Comparison of ENCODE assay signal across 13 cellular contexts in genomic region chr4:10983274-10983673, GRCh38.
A peak's percentile ranks its signal among the peaks of the same experiment; 100 is the strongest.
DNase-seq lines count a peak whose midpoint lies in the region; ATAC-seq and TF ChIP-seq lines count a peak whose summit lies in the region.
"Had no signal": no experiment of that assay in that cellular context is flagged by ENCODE, and none has a peak within 500 bp of the region (broad histone marks: within the 10 kb centered on the region; RNA-seq: fewer than 3 reads in every experiment).

No MANE protein-coding gene starts in this region.

- no TSS peak for BruUV-seq in A673 (replicated peaks; lab: Mats Ljungman, UMichigan)

- TF ChIP-seq POLR2A in esophagus muscularis mucosa (IDR thresholded peaks at IDR 0.05; ENCODE audit: low read depth): no peak

- POLR2A ChIA-PET in A673 (lab: Charles Lee; ENCODE audit: low non-redundant PET): no interaction called here

- H3K4me3 ChIP-seq in GM12864 (ENCODE audit: low read depth, low read length) (no peak overlapping the region), HUES48 (ENCODE audit: low read depth, low read length) (no peak overlapping the region), esophagus muscularis mucosa (no peak overlapping the region), A673 (ENCODE audit: low read depth, low read length, poor library complexity, severe bottlenecking) (no peak overlapping the region), aorta (ENCODE audit: low read length in 2 of 2) (no peak overlapping the region)

- 49% methylated on average over 2 of the region's 2 CpGs for WGBS in esophagus muscularis mucosa
- 62 to 64% methylated on average over 2 of the region's 2 CpGs for WGBS in aorta, 2 donors

- H3K4me1 ChIP-seq in HUES48 (ENCODE audit: control insufficient read depth, insufficient read depth, low read length): peaks cover 38% of the 10 kb centered on the region
- no peaks in the 10 kb centered on the region for H3K4me1 ChIP-seq in esophagus muscularis mucosa
- H3K4me1 ChIP-seq in A673 (ENCODE audit: insufficient read depth, low read length, poor library complexity, severe bottlenecking): no peaks in the 10 kb centered on the region
- H3K4me1 ChIP-seq in aorta (ENCODE audit: control insufficient read depth in 1 of 2, insufficient read depth in 2 of 2, low read length in 2 of 2): no peaks in the 10 kb centered on the region

- ATAC-seq in GM19372 (IDR thresholded peaks at IDR 0.05; ENCODE audit: low read depth, unreplicated experiment) (peak; percentile 75), aorta (ENCODE audit: low FRiP score) (no peak)
- ATAC-seq: naive thymus-derived CD4-positive, alpha-beta T cell had no signal

- H3K27me3 ChIP-seq in HUES48 (ENCODE audit: control insufficient read depth, insufficient read depth, low read length) (peaks cover 39% of the 10 kb centered on the region), esophagus muscularis mucosa (no peaks in the 10 kb centered on the region), A673 (replicated peaks; ENCODE audit: insufficient read depth, low read depth, low read length, poor library complexity) (no peaks in the 10 kb centered on the region), aorta (ENCODE audit: control insufficient read depth in 1 of 2, insufficient read depth in 2 of 2, low read length in 1 of 2) (no peaks in the 10 kb centered on the region)

- CTCF ChIA-PET in A673 (lab: Charles Lee): no interaction called here

- TF ChIP-seq EP300 in esophagus muscularis mucosa (IDR thresholded peaks at IDR 0.05): no peak

- no peak overlapping the region for H3K9ac ChIP-seq in HUES48 (ENCODE audit: low read depth, low read length)

- peak overlapping the region; percentile 74 for H3K27ac ChIP-seq in HUES48 (ENCODE audit: low read depth, low read length)
- no peak overlapping the region for H3K27ac ChIP-seq in esophagus muscularis mucosa (replicated peaks in 1 of 4)
- H3K27ac ChIP-seq in A673 (ENCODE audit: low read depth, low read length, poor library complexity, severe bottlenecking): no peak overlapping the region
- no peak overlapping the region for H3K27ac ChIP-seq in aorta (ENCODE audit: low read depth in 1 of 2, low read length in 2 of 2)
- H3K27ac ChIP-seq: HL-60 had no signal

- intact Hi-C loops in esophagus muscularis mucosa (cut with DNase I) (no loop called here), A673 (cut with micrococcal nuclease; ENCODE audit: unreplicated experiment) (no loop called here), aorta (cut with DNase I) (no loop called here)

- H3K36me3 ChIP-seq in HUES48 (ENCODE audit: control insufficient read depth, insufficient read depth, low read length) (no peaks in the 10 kb centered on the region), esophagus muscularis mucosa (no peaks in the 10 kb centered on the region), A673 (ENCODE audit: insufficient read depth, low read length, poor library complexity, severe bottlenecking) (no peaks in the 10 kb centered on the region), aorta (ENCODE audit: control insufficient read depth in 1 of 2, insufficient read depth in 2 of 2, low read length in 1 of 2) (no peaks in the 10 kb centered on the region)

- in situ Hi-C loops in ACHN (cut with HindIII; ENCODE audit: low pct_ligation_motif_present, low pct_unique_long_range_greater_than_20kb, low sequenced_read_pairs): no loop called here

- H3K9me3 ChIP-seq in HUES48 (ENCODE audit: control insufficient read depth, insufficient read depth, low read length) (no peaks in the 10 kb centered on the region), esophagus muscularis mucosa (no peaks in the 10 kb centered on the region), A673 (ENCODE audit: low read depth, low read length, poor library complexity, severe bottlenecking) (peaks cover 34% of the 10 kb centered on the region), aorta (ENCODE audit: control insufficient read depth, low read length) (peaks cover 1% of the 10 kb centered on the region)

- peak; percentile 6 for TF ChIP-seq CTCF in GM12864 (IDR thresholded peaks at IDR 0.05; ENCODE audit: low read depth, low read length, missing control alignments)
- no peak for TF ChIP-seq CTCF in esophagus muscularis mucosa (IDR thresholded peaks at IDR 0.05)
- TF ChIP-seq CTCF in A673 (conservative IDR thresholded peaks at IDR 0.05; ENCODE audit: low read depth, low read length): no peak

- DNase-seq in GM12864 (ENCODE audit: low read depth) (no peak), esophagus muscularis mucosa (ENCODE audit: extremely low spot score) (peak; percentile 82), A673 (ENCODE audit: low spot score) (no peak), NOMO-1 treated with DMSO at 0.1 percent for 48 hours (lab: John Stamatoyannopoulos, UW; ENCODE audit: unreplicated experiment) (no peak), aorta (no peak), ACHN (no peak)
- DNase-seq: activated T-cell treated with anti-CD3 and anti-CD28 coated beads, Interleukin-2, amount 50 U/mL, for 1 hour; head of caudate nucleus; NCI-H524 treated with DMSO at 0.1 percent for 48 hours had no signal
